In genomic region chr7:4725014-4725951, GRCh38 we compare ENCODE assay signal across 8 cellular contexts. TPM values are rescaled to one million over a fixed set of nuclear protein-coding genes. Genes with fewer than 3 reads are reported as not detected.
A peak's percentile ranks its signal among the peaks of the same experiment; 100 is the strongest.
DNase-seq lines count a peak whose midpoint lies in the region; ATAC-seq and TF ChIP-seq lines count a peak whose summit lies in the region.

No MANE protein-coding gene starts in this region.

- no peaks in the 10 kb centered on the region for H3K27me3 ChIP-seq in KMS-11 (ENCODE audit: insufficient read depth, low read depth)

- H3K4me3 ChIP-seq in KMS-11 (IDR thresholded peaks at IDR 0.05; ENCODE audit: insufficient read depth, low read depth, low read length), result no peak overlapping the region

- peak overlapping the region; percentile 91 for H3K4me2 ChIP-seq in KMS-11

- H3K36me3 ChIP-seq in KMS-11 (ENCODE audit: insufficient read depth), result no peaks in the 10 kb centered on the region

- H4K20me1 ChIP-seq in KMS-11 (ENCODE audit: insufficient read depth), result peaks cover 12% of the 10 kb centered on the region; the same call in 1 of the 2 replicates

- H3K27ac ChIP-seq in KMS-11, result peak overlapping the region; percentile 91

- peak; percentile 87 for ATAC-seq in GM21447 (IDR thresholded peaks at IDR 0.05; ENCODE audit: unreplicated experiment)

- H3K4me1 ChIP-seq in KMS-11 (ENCODE audit: low read depth, poor library complexity, severe bottlenecking), result peaks cover 20% of the 10 kb centered on the region

- H2AFZ ChIP-seq in KMS-11 (ENCODE audit: low read depth), result peak overlapping the region; percentile 49

- H3K9ac ChIP-seq in KMS-11, result peak overlapping the region; percentile 88

- no peak for TF ChIP-seq CTCF in KMS-11 (conservative IDR thresholded peaks at IDR 0.05; ENCODE audit: low read depth, low read length)

- H3K79me2 ChIP-seq in KMS-11 (ENCODE audit: insufficient read depth, low read depth), result peaks cover 94% of the 10 kb centered on the region

- peak; percentile 32 for DNase-seq in COLO829 (ENCODE audit: low spot score)
- DNase-seq in activated CD4-positive, alpha-beta T cell treated with anti-CD3 and anti-CD28 coated beads, Interleukin-2, amount 50 U/mL, for 48 hours, result peak; percentile 37 to 49
- peak; percentile 17 for DNase-seq in effector CD4-positive, alpha-beta T cell
- DNase-seq in lung microvascular endothelial cell (ENCODE audit: low read depth in 2 of 2), result peak; percentile 95 to 98
- DNase-seq in stimulated activated CD8-positive, alpha-beta memory T cell treated with anti-CD3 and anti-CD28 coated beads, Interleukin-4, amount 100 ng/mL, for 48 hours, result peak; percentile 76
- no peak for DNase-seq in SHP77 treated with DMSO at 0.1 percent for 48 hours (lab: John Stamatoyannopoulos, UW)

RNA-seq across cellular contexts. Expression of gene FOXK1, which starts 43.2 kb away (rescaled TPM):
- total RNA-seq in lung microvascular endothelial cell, result 16.3 and 17.7 TPM in 2 replicates

RNA-seq across cellular contexts. Expression of gene AP5Z1, which starts 50.1 kb away (rescaled TPM):
- 19.2 and 20.2 TPM in 2 replicates for total RNA-seq in lung microvascular endothelial cell
